In genomic region chr7:95893484-95893883, GRCh38 we compare ENCODE assay signal across 25 cellular contexts.
DNase-seq lines count a peak whose midpoint lies in the region; ATAC-seq, FAIRE-seq and TF ChIP-seq lines count a peak whose summit lies in the region.
"Had no signal": no experiment of that assay in that cellular context is flagged by ENCODE, and none has a peak within 500 bp of the region (broad histone marks: within the 10 kb centered on the region; RNA-seq: fewer than 3 reads in every experiment).

No MANE protein-coding gene starts in this region.

- TF ChIP-seq POLR2A in HepG2 (IDR thresholded peaks at IDR 0.05; ENCODE audit: insufficient read depth in 1 of 2, low read depth in 2 of 2, low read length in 2 of 2) (no peak), right lobe of liver (IDR thresholded peaks at IDR 0.05) (no peak), K562 (conservative IDR thresholded peaks at IDR 0.05) (no peak)

- no peak overlapping the region for H3K27ac Mint-ChIP-seq in Caco-2 (ENCODE audit: unreplicated experiment)
- H3K27ac Mint-ChIP-seq: CD14-positive monocyte; CD4-positive, alpha-beta memory T cell; CD4-positive, CD25-positive, alpha-beta regulatory T cell; CD8-positive, alpha-beta memory T cell had no signal

- DNase-seq in HepG2 (ENCODE audit: low spot score): no peak
- DNase-seq in right lobe of liver: no peak
- DNase-seq in K562 (ENCODE audit: extremely low read depth in 1 of 4, low spot score in 3 of 4): no peak
- DNase-seq in urothelium cell line (ENCODE audit: low spot score): no peak
- no peak for DNase-seq in Caco-2
- DNase-seq: ACHN; BE2C; C1 segment of cervical spinal cord; Calu3; CD4-positive, alpha-beta memory T cell; CD4-positive, CD25-positive, alpha-beta regulatory T cell; CD8-positive, alpha-beta memory T cell; COR-L47; DMS79 treated with DMSO at 0.1 percent for 48 hours; GF-D8 had no signal

- BruUV-seq in HepG2 (replicated peaks; lab: Mats Ljungman, UMichigan) (no TSS peak), K562 (replicated peaks; lab: Mats Ljungman, UMichigan) (no TSS peak), Caco-2 (replicated peaks; lab: Mats Ljungman, UMichigan) (no TSS peak)

- FAIRE-seq in HepG2 (lab: Jason Lieb, UNC) (no peak), K562 (lab: Jason Lieb, UNC) (no peak), urothelium cell line (lab: Jason Lieb, UNC) (peak; percentile 42)
- FAIRE-seq: D721Med, G401.6, GM12891, GM19239 had no signal

- no peak overlapping the region for H3K4me2 ChIP-seq in HepG2 (ENCODE audit: low read depth, low read length)
- no peak overlapping the region for H3K4me2 ChIP-seq in OCI-LY1 (ENCODE audit: low read length)
- no peak overlapping the region for H3K4me2 ChIP-seq in K562 (ENCODE audit: insufficient read depth, low read length)
- H3K4me2 ChIP-seq: BLaER1 had no signal

- H3K9ac ChIP-seq in HepG2 (ENCODE audit: insufficient read depth, low read depth, low read length): no peak overlapping the region
- no peak overlapping the region for H3K9ac ChIP-seq in OCI-LY1 (ENCODE audit: low read length)
- no peak overlapping the region for H3K9ac ChIP-seq in K562 (ENCODE audit: insufficient read depth in 1 of 2, low read depth in 2 of 2, low read length in 2 of 2)
- H3K9ac ChIP-seq: BLaER1 had no signal

- H3K27me3 ChIP-seq in HepG2 (ENCODE audit: control insufficient read depth in 1 of 2, insufficient read depth in 2 of 2, low read length in 2 of 2) (no peaks in the 10 kb centered on the region; a peak in 1 of 5 replicates), right lobe of liver (no peaks in the 10 kb centered on the region), OCI-LY1 (ENCODE audit: insufficient read depth, low read length) (no peaks in the 10 kb centered on the region), K562 (ENCODE audit: control insufficient read depth in 2 of 2, insufficient read depth in 2 of 2, low read length in 2 of 2) (peaks cover 0 to 5% of the 10 kb centered on the region in 2 experiments; a peak in 2 of 5 replicates), Caco-2 (replicated peaks; ENCODE audit: control insufficient read depth, insufficient read depth, low read length) (no peaks in the 10 kb centered on the region)
- H3K27me3 ChIP-seq: BE2C, BLaER1 had no signal

- H3K36me3 ChIP-seq in HepG2 (replicated peaks in 1 of 2; ENCODE audit: control insufficient read depth in 1 of 2, insufficient read depth in 2 of 2, low read length in 2 of 2) (no peaks in the 10 kb centered on the region), right lobe of liver (no peaks in the 10 kb centered on the region), OCI-LY1 (ENCODE audit: insufficient read depth, low read length) (no peaks in the 10 kb centered on the region), K562 (ENCODE audit: control insufficient read depth, insufficient read depth, low read length) (no peaks in the 10 kb centered on the region), Caco-2 (ENCODE audit: control insufficient read depth, insufficient read depth, low read length) (no peaks in the 10 kb centered on the region)
- H3K36me3 ChIP-seq: BE2C, BLaER1 had no signal

- no peak overlapping the region for H2AFZ ChIP-seq in HepG2 (ENCODE audit: low read length)
- H2AFZ ChIP-seq in OCI-LY1 (ENCODE audit: low read length): no peak overlapping the region
- H2AFZ ChIP-seq in K562 (ENCODE audit: low read depth, low read length): no peak overlapping the region

- no peaks in the 10 kb centered on the region for H3K4me1 ChIP-seq in HepG2 (ENCODE audit: insufficient read depth, low read length)
- H3K4me1 ChIP-seq in right lobe of liver: no peaks in the 10 kb centered on the region
- peaks cover 57% of the 10 kb centered on the region for H3K4me1 ChIP-seq in OCI-LY1 (ENCODE audit: insufficient read depth, low read length, severe bottlenecking)
- H3K4me1 ChIP-seq in K562 (replicated peaks in 1 of 2; ENCODE audit: control insufficient read depth in 2 of 2, insufficient read depth in 2 of 2, low read length in 2 of 2): no peaks in the 10 kb centered on the region
- no peaks in the 10 kb centered on the region for H3K4me1 ChIP-seq in Caco-2

- no peak for TF ChIP-seq RAD21 in HepG2 (CRISPR knock-in tag; IDR thresholded peaks at IDR 0.05)
- TF ChIP-seq RAD21 in K562 (CRISPR knock-in tag; conservative IDR thresholded peaks at IDR 0.05 in 1 of 2, IDR thresholded peaks at IDR 0.05 in 1 of 2): no peak

- H3K27ac ChIP-seq in HepG2 (ENCODE audit: extremely low read length, insufficient read depth, low read length) (no peak overlapping the region), right lobe of liver (no peak overlapping the region), OCI-LY1 (ENCODE audit: low read depth, low read length, poor library complexity, severe bottlenecking) (peak overlapping the region; percentile 99), K562 (ENCODE audit: extremely low read depth, low read depth, low read length) (no peak overlapping the region)
- H3K27ac ChIP-seq: 22Rv1, BLaER1 had no signal

- intact Hi-C loops in HepG2 (cut with micrococcal nuclease; ENCODE audit: unreplicated experiment): no loop called here
- intact Hi-C loops in right lobe of liver (cut with DNase I): no loop called here
- intact Hi-C loops in K562 (cut with micrococcal nuclease): no loop called here
- intact Hi-C loops in Caco-2 (cut with micrococcal nuclease; ENCODE audit: unreplicated experiment): no loop called here

- H3K4me3 Mint-ChIP-seq in Caco-2 (ENCODE audit: unreplicated experiment): no peak overlapping the region
- H3K4me3 Mint-ChIP-seq: CD14-positive monocyte; CD4-positive, alpha-beta memory T cell; CD4-positive, CD25-positive, alpha-beta regulatory T cell; CD8-positive, alpha-beta memory T cell had no signal

- H3K9me2 ChIP-seq in OCI-LY1 (ENCODE audit: low read depth, low read length): no peaks in the 10 kb centered on the region

- ATAC-seq in HepG2: no peak
- ATAC-seq in right lobe of liver: no peak
- ATAC-seq in K562: no peak
- no peak for ATAC-seq in SK-N-SH treated with all-trans-retinoic acid at 6 μM for 48 hours
- ATAC-seq in HG03378 (IDR thresholded peaks at IDR 0.05; ENCODE audit: unreplicated experiment): no peak

- H3K4me3 ChIP-seq in HepG2 (replicated peaks in 1 of 3; ENCODE audit: insufficient read depth in 1 of 3, low read depth in 2 of 3, low read length in 3 of 3) (no peak overlapping the region), right lobe of liver (no peak overlapping the region), OCI-LY1 (ENCODE audit: low read depth, low read length, poor library complexity, severe bottlenecking) (no peak overlapping the region), K562 (no peak overlapping the region), Caco-2 (ENCODE audit: low read depth, low read length) (no peak overlapping the region)
- H3K4me3 ChIP-seq: BLaER1 had no signal

- POLR2A ChIA-PET in HepG2 (lab: Yijun Ruan, JAX): no interaction called here
- POLR2A ChIA-PET in K562 (lab: Yijun Ruan, JAX): no interaction called here
- POLR2A ChIA-PET in Caco-2 (lab: Charles Lee): no interaction called here

- no peaks in the 10 kb centered on the region for H3K27me3 Mint-ChIP-seq in Caco-2 (ENCODE audit: insufficient read depth, unreplicated experiment)

- no peaks in the 10 kb centered on the region for H3F3A ChIP-seq in OCI-LY1 (ENCODE audit: insufficient read depth, low read length)

- CTCF ChIA-PET in HepG2 (lab: Yijun Ruan, JAX; ENCODE audit: low intra/inter-chr PET ratio, low total read pairs) (no interaction called here), K562 (lab: Yijun Ruan, JAX; ENCODE audit: low intra/inter-chr PET ratio) (no interaction called here), Caco-2 (lab: Charles Lee) (no interaction called here)

- no peaks in the 10 kb centered on the region for H3K4me1 Mint-ChIP-seq in Caco-2 (ENCODE audit: low read depth, unreplicated experiment)
- H3K4me1 Mint-ChIP-seq: CD14-positive monocyte; CD4-positive, alpha-beta memory T cell; CD4-positive, CD25-positive, alpha-beta regulatory T cell; CD8-positive, alpha-beta memory T cell had no signal

- H3K9me3 ChIP-seq in HepG2 (ENCODE audit: low read length) (no peaks in the 10 kb centered on the region), right lobe of liver (no peaks in the 10 kb centered on the region), OCI-LY1 (ENCODE audit: low read length) (no peaks in the 10 kb centered on the region), K562 (replicated peaks; ENCODE audit: control insufficient read depth, insufficient read depth, low read depth, low read length) (no peaks in the 10 kb centered on the region), Caco-2 (no peaks in the 10 kb centered on the region)
- H3K9me3 ChIP-seq: BE2C, BLaER1 had no signal

- no peaks in the 10 kb centered on the region for H3K9me3 Mint-ChIP-seq in Caco-2 (ENCODE audit: unreplicated experiment)

- no peak for TF ChIP-seq EP300 in HepG2 (IDR thresholded peaks at IDR 0.05; ENCODE audit: low read depth in 2 of 2, low read length in 2 of 2)
- TF ChIP-seq EP300 in HepG2 (CRISPR knock-in tag; IDR thresholded peaks at IDR 0.05; ENCODE audit: borderline replicate concordance): no peak
- no peak for TF ChIP-seq EP300 in K562 (IDR thresholded peaks at IDR 0.05; ENCODE audit: low read length)

- in situ Hi-C loops in HepG2 (cut with HindIII; ENCODE audit: extremely low pct_ligation_motif_present, low pct_unique_long_range_greater_than_20kb) (no loop called here), K562 (cut with MboI) (loop anchor here (25.0 kb wide), 1 partner anchor 381 kb away; no protein-coding TSS in a partner anchor)

- H3K79me2 ChIP-seq in HepG2 (ENCODE audit: insufficient read depth, low read length) (no peaks in the 10 kb centered on the region), OCI-LY1 (ENCODE audit: insufficient read depth, low read length) (no peaks in the 10 kb centered on the region), K562 (ENCODE audit: control insufficient read depth, insufficient read depth, low read length) (no peaks in the 10 kb centered on the region)

- no peaks in the 10 kb centered on the region for H3K36me3 Mint-ChIP-seq in Caco-2 (ENCODE audit: insufficient read depth, unreplicated experiment)
- H3K36me3 Mint-ChIP-seq: CD14-positive monocyte; CD4-positive, alpha-beta memory T cell; CD4-positive, CD25-positive, alpha-beta regulatory T cell; CD8-positive, alpha-beta memory T cell had no signal

- no peaks in the 10 kb centered on the region for H4K20me1 ChIP-seq in HepG2 (ENCODE audit: insufficient read depth, low read length)
- no peaks in the 10 kb centered on the region for H4K20me1 ChIP-seq in OCI-LY1 (ENCODE audit: insufficient read depth, low read length)
- H4K20me1 ChIP-seq in K562 (replicated peaks; ENCODE audit: control insufficient read depth, insufficient read depth, low read length): no peaks in the 10 kb centered on the region
- H4K20me1 ChIP-seq: BLaER1 had no signal

- H3K9me1 ChIP-seq in K562 (ENCODE audit: control insufficient read depth, insufficient read depth, low read length): no peaks in the 10 kb centered on the region

- TF ChIP-seq CTCF in HepG2 (CRISPR knock-in tag; IDR thresholded peaks at IDR 0.05): no peak
- no peak for TF ChIP-seq CTCF in right lobe of liver (IDR thresholded peaks at IDR 0.05)
- TF ChIP-seq CTCF in OCI-LY1 (IDR thresholded peaks at IDR 0.05; ENCODE audit: low read length): no peak
- TF ChIP-seq CTCF in K562 (IDR thresholded peaks at IDR 0.05 in 2 of 3, conservative IDR thresholded peaks at IDR 0.05 in 1 of 3; ENCODE audit: insufficient read depth in 2 of 3, low read depth in 1 of 3, low read length in 3 of 3): no peak
- TF ChIP-seq CTCF in Caco-2 (IDR thresholded peaks at IDR 0.05; ENCODE audit: insufficient read depth in 1 of 2, low read depth in 1 of 2, low read length in 1 of 2, severe bottlenecking in 1 of 2, unreplicated experiment in 1 of 2): no peak

TF ChIP-seq in SK-N-SH treated with all-trans-retinoic acid at 6 μM for 48 hours, 23 proteins besides CTCF, POLR2A, EP300 and RAD21 (continues in another document):
- no peak for TF ChIP-seq GLIS3 (CRISPR knock-in tag; IDR thresholded peaks at IDR 0.05)

Comparison
In these comparisons a context has a peak if more than half of its experiments do, and no peak if none do; other contexts are left out.
1. Of the 241 proteins assayed by ChIP-seq in both HepG2 and K562: peak only in HepG2: MAFK; only in K562: none; in both: MAFF; in neither: 239.